30 cellular contexts compared by ENCODE assay signal in genomic region chr11:61266602-61267001, GRCh38. TPM values are rescaled to one million over a fixed set of nuclear protein-coding genes. Genes with fewer than 3 reads are reported as not detected.
DNase-seq lines count a peak whose midpoint lies in the region; ATAC-seq, FAIRE-seq and TF ChIP-seq lines count a peak whose summit lies in the region.
"Had no signal": no experiment of that assay in that cellular context is flagged by ENCODE, and none has a peak within 500 bp of the region (broad histone marks: within the 10 kb centered on the region; RNA-seq: fewer than 3 reads in every experiment).

No MANE protein-coding gene starts in this region.

- 9% methylated on average over 4 of the region's 4 CpGs for WGBS in K562 (ENCODE audit: insufficient coverage, low coverage, missing lambda C conversion rate)
- WGBS in right lobe of liver (ENCODE audit: insufficient coverage, low coverage, low lambda C conversion rate, missing lambda C conversion rate) = 77% methylated on average over 3 of the region's 4 CpGs

- H3K36me3 ChIP-seq in K562 (ENCODE audit: control insufficient read depth, insufficient read depth, low read length) (no peaks in the 10 kb centered on the region), right lobe of liver (no peaks in the 10 kb centered on the region)
- H3K36me3 ChIP-seq: cardiac muscle cell, heart left ventricle, transverse colon had no signal

- H3K27me3 ChIP-seq in K562 (ENCODE audit: control insufficient read depth in 2 of 2, insufficient read depth in 2 of 2, low read length in 2 of 2) (no peaks in the 10 kb centered on the region), right lobe of liver (no peaks in the 10 kb centered on the region)
- H3K27me3 ChIP-seq: cardiac muscle cell, heart left ventricle, transverse colon had no signal

- H3K27me3 Mint-ChIP-seq in stimulated activated naive B cell treated with anti-CD40 and anti-IgM and Interleukin-4, amounts not matched to agents 10 μg/mL and 1 μg/mL and 100 μg/mL, for 72 hours = no peaks in the 10 kb centered on the region
- H3K27me3 Mint-ChIP-seq: activated B cell treated with CpG ODN at 0.5 μM for 24 hours; stimulated activated naive CD8-positive, alpha-beta T cell treated with anti-CD3 and anti-CD28 coated beads, Interleukin-15, amount 100 ng/mL, for 72 hours had no signal

- no peak overlapping the region for H3K27ac Mint-ChIP-seq in stimulated activated naive B cell treated with anti-CD40 and anti-IgM and Interleukin-4, amounts not matched to agents 10 μg/mL and 1 μg/mL and 100 μg/mL, for 72 hours
- H3K27ac Mint-ChIP-seq: activated B cell treated with CpG ODN at 0.5 μM for 24 hours; dendritic cell treated with granulocyte-macrophage colony-stimulating factor and Interleukin-4, amounts not matched to agents 40 ng/mL and 50 ng/mL, for 4 days; HFFc6; stimulated activated naive CD8-positive, alpha-beta T cell treated with anti-CD3 and anti-CD28 coated beads, Interleukin-15, amount 100 ng/mL, for 72 hours had no signal

- H3K27ac ChIP-seq in K562 (ENCODE audit: extremely low read depth, low read depth, low read length) (no peak overlapping the region), right lobe of liver (peak overlapping the region; percentile 16 to 71 (median 26))
- H3K27ac ChIP-seq: cardiac muscle cell, heart left ventricle, transverse colon had no signal

- H3K9me3 ChIP-seq in K562 (replicated peaks; ENCODE audit: control insufficient read depth, insufficient read depth, low read depth, low read length) (no peaks in the 10 kb centered on the region), right lobe of liver (no peaks in the 10 kb centered on the region)
- H3K9me3 ChIP-seq: heart left ventricle, transverse colon had no signal

- peaks cover 2 to 4% of the 10 kb centered on the region in 2 donors for H3K36me3 Mint-ChIP-seq in stimulated activated naive B cell treated with anti-CD40 and anti-IgM and Interleukin-4, amounts not matched to agents 10 μg/mL and 1 μg/mL and 100 μg/mL, for 72 hours
- H3K36me3 Mint-ChIP-seq: naive thymus-derived CD8-positive, alpha-beta T cell had no signal

- TF ChIP-seq POLR2A in K562 (conservative IDR thresholded peaks at IDR 0.05) (no peak), right lobe of liver (IDR thresholded peaks at IDR 0.05) (no peak)

- POLR2A ChIA-PET in K562 (lab: Yijun Ruan, JAX) = interaction anchor here (1.0 to 1.1 kb wide), 4 partner anchors 8 to 119 kb away, joined by 3 to 5 read pairs (median 4); no protein-coding TSS in a partner anchor

- H4K20me1 ChIP-seq in K562 (replicated peaks; ENCODE audit: control insufficient read depth, insufficient read depth, low read length) = no peaks in the 10 kb centered on the region

- no peak for TF ChIP-seq EP300 in K562 (IDR thresholded peaks at IDR 0.05; ENCODE audit: low read length)

- no peaks in the 10 kb centered on the region for H3K79me2 ChIP-seq in K562 (ENCODE audit: control insufficient read depth, insufficient read depth, low read length)

- no peak for TF ChIP-seq RAD21 in K562 (CRISPR knock-in tag; conservative IDR thresholded peaks at IDR 0.05 in 1 of 2, IDR thresholded peaks at IDR 0.05 in 1 of 2)

- H3K4me3 ChIP-seq in K562 (no peak overlapping the region), right lobe of liver (no peak overlapping the region)
- H3K4me3 ChIP-seq: cardiac muscle cell, heart left ventricle, transverse colon had no signal

- peak; percentile 86 for FAIRE-seq in K562 (lab: Jason Lieb, UNC)
- FAIRE-seq: endometrium had no signal

- intact Hi-C loops in K562 (cut with micrococcal nuclease) = no loop called here
- intact Hi-C loops in right lobe of liver (cut with DNase I) = loop anchor here in 1 of 2 donors (10.0 kb wide), 1 partner anchor 118 kb away; no protein-coding TSS in a partner anchor

- DNase-seq in AG20443 (ENCODE audit: low spot score) = peak; percentile 69
- DNase-seq in HUDEP-2 (lab: John Stamatoyannopoulos, UW; ENCODE audit: unreplicated experiment in 76 of 76) = peak in 46 of 76 experiments; percentile 2 to 72 (median 28)
- DNase-seq in K562 (ENCODE audit: extremely low read depth in 1 of 4, low spot score in 3 of 4) = peak; percentile 64 to 74 (median 68)
- DNase-seq in right lobe of liver = no peak
- no peak for DNase-seq in NCI-H2196 (lab: John Stamatoyannopoulos, UW; ENCODE audit: unreplicated experiment)
- no peak for DNase-seq in stimulated activated naive B cell treated with anti-CD40 and anti-IgM and Interleukin-4, amounts not matched to agents 10 μg/mL and 1 μg/mL and 100 μg/mL, for 72 hours
- DNase-seq: activated B cell treated with CpG ODN at 0.5 μM for 24 hours; activated CD4-positive, alpha-beta T cell treated with anti-CD3 and anti-CD28 coated beads, Interleukin-2, amount 50 U/mL, for 48 hours; activated CD8-positive, alpha-beta memory T cell treated with anti-CD3 and anti-CD28 coated beads, Interleukin-2, amount 50 U/mL, for 48 hours; activated effector memory CD4-positive, alpha-beta T cell treated with Interleukin-2 at 50 U/mL for 16 hours; heart left ventricle; HFFc6; IMR-90; left cardiac atrium; mesenchymal stem cell; MM.1S; naive thymus-derived CD8-positive, alpha-beta T cell; NCI-H1436 treated with DMSO at 0.1 percent for 48 hours; NCI-H524 treated with DMSO at 0.1 percent for 48 hours; RPMI8226; stimulated activated CD4-positive, alpha-beta T cell treated with anti-CD3 and anti-CD28 coated beads, Interleukin-12 subunit alpha, Interleukin-12 subunit beta, amount 100 ng/mL, for 4 hours; stimulated activated naive CD8-positive, alpha-beta T cell treated with anti-CD3 and anti-CD28 coated beads, Interleukin-15, amount 100 ng/mL, for 72 hours; T-helper 9 cell had no signal

- CTCF ChIA-PET in K562 (lab: Yijun Ruan, JAX; ENCODE audit: low intra/inter-chr PET ratio) = no interaction called here

- in situ Hi-C loops in K562 (cut with MboI) = no loop called here

- peak; percentile 88 for ATAC-seq in K562
- ATAC-seq in right lobe of liver = no peak
- ATAC-seq in HG03045 (IDR thresholded peaks at IDR 0.05; ENCODE audit: unreplicated experiment) = no peak
- no peak for ATAC-seq in HG02763 (IDR thresholded peaks at IDR 0.05; ENCODE audit: unreplicated experiment)
- ATAC-seq in stimulated activated naive B cell treated with anti-CD40 and anti-IgM and Interleukin-4, amounts not matched to agents 10 μg/mL and 1 μg/mL and 100 μg/mL, for 72 hours (replicated peaks) = no peak
- ATAC-seq: left cardiac atrium; naive thymus-derived CD8-positive, alpha-beta T cell; stimulated activated naive CD8-positive, alpha-beta T cell treated with anti-CD3 and anti-CD28 coated beads, Interleukin-15, amount 100 ng/mL, for 72 hours had no signal

- H3K9ac ChIP-seq in K562 (ENCODE audit: insufficient read depth in 1 of 2, low read depth in 2 of 2, low read length in 2 of 2) = no peak overlapping the region

- no peaks in the 10 kb centered on the region for H3K9me1 ChIP-seq in K562 (ENCODE audit: control insufficient read depth, insufficient read depth, low read length)

- no peak for TF ChIP-seq CTCF in K562 (IDR thresholded peaks at IDR 0.05 in 2 of 3, conservative IDR thresholded peaks at IDR 0.05 in 1 of 3; ENCODE audit: insufficient read depth in 2 of 3, low read depth in 1 of 3, low read length in 3 of 3)
- no peak for TF ChIP-seq CTCF in right lobe of liver (IDR thresholded peaks at IDR 0.05)

- peak overlapping the region; percentile 93 for H2AFZ ChIP-seq in K562 (ENCODE audit: low read depth, low read length)

- H3K4me3 Mint-ChIP-seq in stimulated activated naive B cell treated with anti-CD40 and anti-IgM and Interleukin-4, amounts not matched to agents 10 μg/mL and 1 μg/mL and 100 μg/mL, for 72 hours = no peak overlapping the region
- H3K4me3 Mint-ChIP-seq: activated B cell treated with CpG ODN at 0.5 μM for 24 hours; dendritic cell treated with granulocyte-macrophage colony-stimulating factor and Interleukin-4, amounts not matched to agents 40 ng/mL and 50 ng/mL, for 4 days; HFFc6; naive thymus-derived CD8-positive, alpha-beta T cell; stimulated activated naive CD8-positive, alpha-beta T cell treated with anti-CD3 and anti-CD28 coated beads, Interleukin-15, amount 100 ng/mL, for 72 hours had no signal

- peak overlapping the region; percentile 55; the same call in 1 of the 2 replicates for H3K4me2 ChIP-seq in K562 (ENCODE audit: insufficient read depth, low read length)

- H3K4me1 Mint-ChIP-seq in stimulated activated naive B cell treated with anti-CD40 and anti-IgM and Interleukin-4, amounts not matched to agents 10 μg/mL and 1 μg/mL and 100 μg/mL, for 72 hours = no peaks in the 10 kb centered on the region
- H3K4me1 Mint-ChIP-seq: activated B cell treated with CpG ODN at 0.5 μM for 24 hours; naive thymus-derived CD8-positive, alpha-beta T cell; stimulated activated naive CD8-positive, alpha-beta T cell treated with anti-CD3 and anti-CD28 coated beads, Interleukin-15, amount 100 ng/mL, for 72 hours had no signal

- H3K9me3 Mint-ChIP-seq in stimulated activated naive B cell treated with anti-CD40 and anti-IgM and Interleukin-4, amounts not matched to agents 10 μg/mL and 1 μg/mL and 100 μg/mL, for 72 hours = no peaks in the 10 kb centered on the region
- H3K9me3 Mint-ChIP-seq: activated B cell treated with CpG ODN at 0.5 μM for 24 hours; dendritic cell treated with granulocyte-macrophage colony-stimulating factor and Interleukin-4, amounts not matched to agents 40 ng/mL and 50 ng/mL, for 4 days; HFFc6; naive thymus-derived CD8-positive, alpha-beta T cell; stimulated activated naive CD8-positive, alpha-beta T cell treated with anti-CD3 and anti-CD28 coated beads, Interleukin-15, amount 100 ng/mL, for 72 hours had no signal

- no TSS peak for BruUV-seq in K562 (replicated peaks; lab: Mats Ljungman, UMichigan)

- H3K4me1 ChIP-seq in K562 (replicated peaks in 1 of 2; ENCODE audit: control insufficient read depth in 2 of 2, insufficient read depth in 2 of 2, low read length in 2 of 2) = peaks cover 15 to 30% of the 10 kb centered on the region in 2 experiments; a peak in 4 of 5 replicates
- H3K4me1 ChIP-seq in right lobe of liver = peaks cover 0 to 31% (median 8%) of the 10 kb centered on the region in 4 donors
- H3K4me1 ChIP-seq: heart left ventricle, transverse colon had no signal

RNA-seq across cellular contexts. Expression of gene PGA5, which starts 25.6 kb away (rescaled TPM):
- not detected in 2 replicates for total RNA-seq in K562 (2011; cell fraction: chromatin; rRNA removed; ENCODE audit: low replicate concordance)
- not detected in 2 replicates for total RNA-seq in K562 (2011; cell fraction: nucleolus; rRNA removed)
- total RNA-seq in K562 (2011; cell fraction: nucleoplasm; rRNA removed) = not detected in 2 replicates
- total RNA-seq in K562 (2014; rRNA removed) = not detected in 2 replicates
- total RNA-seq in K562 (2014; rRNA removed; fragmentation: Illumina TruSeq; extraction: Trizol) = not detected in 2 replicates
- not detected in 2 replicates for total RNA-seq in K562 (2015; rRNA removed; fragmentation: Illumina TruSeq; extraction: Trizol)
- total RNA-seq in K562 (2021) = not detected in 2 replicates
- polyA plus RNA-seq in K562 (2011; rRNA removed) = not detected in 2 replicates
- not detected in 2 replicates for polyA plus RNA-seq in K562 (2011; cell fraction: cytosol; rRNA removed)
- 0.20 TPM in 1 of 2 replicates, not detected in the other for polyA plus RNA-seq in K562 (2011; cell fraction: nucleus; rRNA removed)
- not detected in 2 replicates for polyA plus RNA-seq in K562 (2012)
- not detected in 2 replicates for polyA plus RNA-seq in K562 (2014; fragmentation: Illumina TruSeq; extraction: Trizol)
- polyA plus RNA-seq in K562 (2014; fragmentation: Nextera tagmentation; extraction: Ambion mirVana) = not detected
- polyA plus RNA-seq in K562 (2014; rRNA removed) = not detected in 2 replicates
- polyA minus RNA-seq in K562 (2011; rRNA and poly(A)+ RNA removed) = not detected in 2 replicates
- polyA minus RNA-seq in K562 (2011; cell fraction: cytosol; rRNA and poly(A)+ RNA removed) = not detected in 2 replicates
- not detected in 2 replicates for polyA minus RNA-seq in K562 (2011; cell fraction: nucleus; rRNA and poly(A)+ RNA removed)
- under 1 TPM in 2 of 6 experiments, not detected in 4; 0.20 to 1.00 TPM for total RNA-seq in right lobe of liver
- total RNA-seq: activated B cell treated with CpG ODN at 0.5 μM for 24 hours; HFFc6; IMR-90; naive thymus-derived CD8-positive, alpha-beta T cell; renal cortical epithelial cell had no signal
- polyA plus RNA-seq: IMR-90; naive thymus-derived CD8-positive, alpha-beta T cell had no signal

RNA-seq across cellular contexts. Expression of gene VWCE, which starts 28.5 kb away (rescaled TPM):
- total RNA-seq in K562 (2011; cell fraction: chromatin; rRNA removed; ENCODE audit: low replicate concordance) = 6.5 and 15.9 TPM in 2 replicates
- 6.2 and 7.8 TPM in 2 replicates for total RNA-seq in K562 (2011; cell fraction: nucleolus; rRNA removed)
- total RNA-seq in K562 (2011; cell fraction: nucleoplasm; rRNA removed) = 7.5 and 7.9 TPM in 2 replicates
- total RNA-seq in K562 (2014; rRNA removed) = 0.32 and 0.41 TPM in 2 replicates
- 0.26 and 0.36 TPM in 2 replicates for total RNA-seq in K562 (2014; rRNA removed; fragmentation: Illumina TruSeq; extraction: Trizol)
- 0.38 and 0.65 TPM in 2 replicates for total RNA-seq in K562 (2015; rRNA removed; fragmentation: Illumina TruSeq; extraction: Trizol)
- total RNA-seq in K562 (2021) = 0.74 and 1.1 TPM in 2 replicates
- 0.60 and 0.89 TPM in 2 replicates for polyA plus RNA-seq in K562 (2011; rRNA removed)
- 0.73 and 1.1 TPM in 2 replicates for polyA plus RNA-seq in K562 (2011; cell fraction: cytosol; rRNA removed)
- polyA plus RNA-seq in K562 (2011; cell fraction: nucleus; rRNA removed) = 3.0 and 3.8 TPM in 2 replicates
- polyA plus RNA-seq in K562 (2012) = 0.82 and 1.8 TPM in 2 replicates
- 0.48 and 0.67 TPM in 2 replicates for polyA plus RNA-seq in K562 (2014; fragmentation: Illumina TruSeq; extraction: Trizol)
- polyA plus RNA-seq in K562 (2014; fragmentation: Nextera tagmentation; extraction: Ambion mirVana) = under 1 TPM in 1 of 2 experiments, not detected in 1; 0.06 TPM
- 0.86 and 1.6 TPM in 2 replicates for polyA plus RNA-seq in K562 (2014; rRNA removed)
- 0.46 and 0.57 TPM in 2 replicates for polyA minus RNA-seq in K562 (2011; rRNA and poly(A)+ RNA removed)
- polyA minus RNA-seq in K562 (2011; cell fraction: cytosol; rRNA and poly(A)+ RNA removed) = not detected in 2 replicates
- 1.2 and 2.2 TPM in 2 replicates for polyA minus RNA-seq in K562 (2011; cell fraction: nucleus; rRNA and poly(A)+ RNA removed)
- 10 to 100 TPM in 2 of 6 experiments, 1 to 10 TPM in 4; 2.3 to 37.1 (median 6.0) TPM for total RNA-seq in right lobe of liver
- polyA plus RNA-seq: naive thymus-derived CD8-positive, alpha-beta T cell had no signal

RNA-seq across cellular contexts. Expression of gene PGA4, which starts 44.5 kb away (rescaled TPM):
- total RNA-seq in K562 (2011; cell fraction: chromatin; rRNA removed; ENCODE audit: low replicate concordance) = not detected in 2 replicates
- not detected in 2 replicates for total RNA-seq in K562 (2011; cell fraction: nucleolus; rRNA removed)
- total RNA-seq in K562 (2011; cell fraction: nucleoplasm; rRNA removed) = not detected in 2 replicates
- total RNA-seq in K562 (2014; rRNA removed) = not detected in 2 replicates
- not detected in 2 replicates for total RNA-seq in K562 (2014; rRNA removed; fragmentation: Illumina TruSeq; extraction: Trizol)
- total RNA-seq in K562 (2015; rRNA removed; fragmentation: Illumina TruSeq; extraction: Trizol) = not detected in 2 replicates
- not detected in 2 replicates for total RNA-seq in K562 (2021)
- polyA plus RNA-seq in K562 (2011; rRNA removed) = not detected in 2 replicates
- polyA plus RNA-seq in K562 (2011; cell fraction: cytosol; rRNA removed) = not detected in 2 replicates
- not detected in 2 replicates for polyA plus RNA-seq in K562 (2011; cell fraction: nucleus; rRNA removed)
- not detected in 2 replicates for polyA plus RNA-seq in K562 (2012)
- polyA plus RNA-seq in K562 (2014; fragmentation: Illumina TruSeq; extraction: Trizol) = not detected in 2 replicates
- not detected for polyA plus RNA-seq in K562 (2014; fragmentation: Nextera tagmentation; extraction: Ambion mirVana)
- polyA plus RNA-seq in K562 (2014; rRNA removed) = not detected in 2 replicates
- polyA minus RNA-seq in K562 (2011; rRNA and poly(A)+ RNA removed) = not detected in 2 replicates
- not detected in 2 replicates for polyA minus RNA-seq in K562 (2011; cell fraction: cytosol; rRNA and poly(A)+ RNA removed)
- polyA minus RNA-seq in K562 (2011; cell fraction: nucleus; rRNA and poly(A)+ RNA removed) = not detected in 2 replicates
- 1 to 10 TPM in 1 of 6 experiments, under 1 TPM in 3, not detected in 2; 0.15 to 1.5 (median 0.52) TPM for total RNA-seq in right lobe of liver
- total RNA-seq: activated B cell treated with CpG ODN at 0.5 μM for 24 hours; HFFc6; IMR-90; naive thymus-derived CD8-positive, alpha-beta T cell; renal cortical epithelial cell had no signal
- polyA plus RNA-seq: IMR-90; naive thymus-derived CD8-positive, alpha-beta T cell had no signal

Comparison
In these comparisons a context has a peak if more than half of its experiments do, and no peak if none do; other contexts are left out.
1. DNase-seq: peak in AG20443 (single experiment), HUDEP-2 (46 of 76) and K562 (4 of 4); none in right lobe of liver (0 of 3), NCI-H2196 (single experiment) and stimulated activated naive B cell treated with anti-CD40 and anti-IgM and Interleukin-4, amounts not matched to agents 10 μg/mL and 1 μg/mL and 100 μg/mL, for 72 hours (single experiment).